1 cellular context compared by ENCODE assay signal in the genomic region with DNA sequence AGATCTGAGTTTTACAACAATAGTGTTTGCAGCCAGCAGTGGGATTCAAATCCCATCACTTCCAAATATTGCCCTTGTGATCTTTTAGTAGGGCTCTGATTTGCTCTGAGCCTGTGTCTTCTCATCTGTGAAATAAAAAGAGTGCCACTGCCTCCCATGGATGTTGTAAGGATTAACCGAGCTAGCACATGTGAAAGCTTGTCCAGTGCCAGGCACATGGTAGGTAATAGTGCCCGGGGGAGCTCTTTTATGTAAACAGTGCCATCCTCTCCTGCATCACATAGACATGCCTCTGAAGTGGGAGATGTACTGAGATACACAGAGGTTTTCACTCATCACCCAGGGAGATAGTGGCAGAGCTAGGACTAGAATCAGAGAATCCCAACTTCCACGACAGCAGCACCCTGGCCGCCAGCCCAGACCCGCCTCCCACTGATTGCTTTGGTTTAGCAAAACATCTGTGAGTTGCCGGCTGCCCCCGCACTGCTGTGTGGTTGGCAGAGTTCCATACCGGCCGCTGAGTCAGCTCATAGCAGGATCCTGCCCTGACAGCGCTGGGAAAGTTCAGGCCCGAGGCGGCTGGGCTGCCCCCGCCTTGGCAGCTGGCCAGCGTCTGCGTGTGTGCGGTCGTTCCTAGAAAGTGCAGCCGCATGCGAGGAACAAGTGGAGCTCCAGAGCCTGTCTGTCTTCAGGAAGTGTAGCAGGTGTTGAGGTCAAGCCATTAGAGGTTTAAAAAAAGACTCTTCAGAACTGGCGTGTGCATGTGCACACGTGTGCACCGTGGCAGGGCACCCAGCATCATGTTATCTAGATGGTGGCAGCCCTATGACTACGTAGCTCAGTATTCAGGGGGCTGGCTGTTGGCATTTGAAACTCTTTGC.
TF ChIP-seq lines count a peak whose summit lies in the region.

No MANE protein-coding gene starts in this region.

TF ChIP-seq in HepG2, 621 proteins besides CTCF, POLR2A, EP300 and RAD21 (continued from another document and continues in another):
- TF ChIP-seq, protein P1, sequence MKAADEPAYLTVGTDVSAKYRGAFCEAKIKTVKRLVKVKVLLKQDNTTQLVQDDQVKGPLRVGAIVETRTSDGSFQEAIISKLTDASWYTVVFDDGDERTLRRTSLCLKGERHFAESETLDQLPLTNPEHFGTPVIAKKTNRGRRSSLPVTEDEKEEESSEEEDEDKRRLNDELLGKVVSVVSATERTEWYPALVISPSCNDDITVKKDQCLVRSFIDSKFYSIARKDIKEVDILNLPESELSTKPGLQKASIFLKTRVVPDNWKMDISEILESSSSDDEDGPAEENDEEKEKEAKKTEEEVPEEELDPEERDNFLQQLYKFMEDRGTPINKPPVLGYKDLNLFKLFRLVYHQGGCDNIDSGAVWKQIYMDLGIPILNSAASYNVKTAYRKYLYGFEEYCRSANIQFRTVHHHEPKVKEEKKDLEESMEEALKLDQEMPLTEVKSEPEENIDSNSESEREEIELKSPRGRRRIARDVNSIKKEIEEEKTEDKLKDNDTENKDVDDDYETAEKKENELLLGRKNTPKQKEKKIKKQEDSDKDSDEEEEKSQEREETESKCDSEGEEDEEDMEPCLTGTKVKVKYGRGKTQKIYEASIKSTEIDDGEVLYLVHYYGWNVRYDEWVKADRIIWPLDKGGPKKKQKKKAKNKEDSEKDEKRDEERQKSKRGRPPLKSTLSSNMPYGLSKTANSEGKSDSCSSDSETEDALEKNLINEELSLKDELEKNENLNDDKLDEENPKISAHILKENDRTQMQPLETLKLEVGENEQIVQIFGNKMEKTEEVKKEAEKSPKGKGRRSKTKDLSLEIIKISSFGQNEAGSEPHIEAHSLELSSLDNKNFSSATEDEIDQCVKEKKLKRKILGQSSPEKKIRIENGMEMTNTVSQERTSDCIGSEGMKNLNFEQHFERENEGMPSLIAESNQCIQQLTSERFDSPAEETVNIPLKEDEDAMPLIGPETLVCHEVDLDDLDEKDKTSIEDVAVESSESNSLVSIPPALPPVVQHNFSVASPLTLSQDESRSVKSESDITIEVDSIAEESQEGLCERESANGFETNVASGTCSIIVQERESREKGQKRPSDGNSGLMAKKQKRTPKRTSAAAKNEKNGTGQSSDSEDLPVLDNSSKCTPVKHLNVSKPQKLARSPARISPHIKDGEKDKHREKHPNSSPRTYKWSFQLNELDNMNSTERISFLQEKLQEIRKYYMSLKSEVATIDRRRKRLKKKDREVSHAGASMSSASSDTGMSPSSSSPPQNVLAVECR (CRISPR knock-in tag; IDR thresholded peaks at IDR 0.05; ENCODE audit: borderline replicate concordance): peak; percentile 95
- TF ChIP-seq, protein P2, sequence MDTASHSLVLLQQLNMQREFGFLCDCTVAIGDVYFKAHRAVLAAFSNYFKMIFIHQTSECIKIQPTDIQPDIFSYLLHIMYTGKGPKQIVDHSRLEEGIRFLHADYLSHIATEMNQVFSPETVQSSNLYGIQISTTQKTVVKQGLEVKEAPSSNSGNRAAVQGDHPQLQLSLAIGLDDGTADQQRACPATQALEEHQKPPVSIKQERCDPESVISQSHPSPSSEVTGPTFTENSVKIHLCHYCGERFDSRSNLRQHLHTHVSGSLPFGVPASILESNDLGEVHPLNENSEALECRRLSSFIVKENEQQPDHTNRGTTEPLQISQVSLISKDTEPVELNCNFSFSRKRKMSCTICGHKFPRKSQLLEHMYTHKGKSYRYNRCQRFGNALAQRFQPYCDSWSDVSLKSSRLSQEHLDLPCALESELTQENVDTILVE (CRISPR knock-in tag; IDR thresholded peaks at IDR 0.05): peak; percentile 96
- TF ChIP-seq, protein P3, sequence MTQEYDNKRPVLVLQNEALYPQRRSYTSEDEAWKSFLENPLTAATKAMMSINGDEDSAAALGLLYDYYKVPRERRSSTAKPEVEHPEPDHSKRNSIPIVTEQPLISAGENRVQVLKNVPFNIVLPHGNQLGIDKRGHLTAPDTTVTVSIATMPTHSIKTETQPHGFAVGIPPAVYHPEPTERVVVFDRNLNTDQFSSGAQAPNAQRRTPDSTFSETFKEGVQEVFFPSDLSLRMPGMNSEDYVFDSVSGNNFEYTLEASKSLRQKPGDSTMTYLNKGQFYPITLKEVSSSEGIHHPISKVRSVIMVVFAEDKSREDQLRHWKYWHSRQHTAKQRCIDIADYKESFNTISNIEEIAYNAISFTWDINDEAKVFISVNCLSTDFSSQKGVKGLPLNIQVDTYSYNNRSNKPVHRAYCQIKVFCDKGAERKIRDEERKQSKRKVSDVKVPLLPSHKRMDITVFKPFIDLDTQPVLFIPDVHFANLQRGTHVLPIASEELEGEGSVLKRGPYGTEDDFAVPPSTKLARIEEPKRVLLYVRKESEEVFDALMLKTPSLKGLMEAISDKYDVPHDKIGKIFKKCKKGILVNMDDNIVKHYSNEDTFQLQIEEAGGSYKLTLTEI (CRISPR knock-in tag; conservative IDR thresholded peaks at IDR 0.05): no peak
- TF ChIP-seq NFKB2 (CRISPR knock-in tag; IDR thresholded peaks at IDR 0.05; ENCODE audit: borderline replicate concordance) (peak; percentile 73; the same call in 1 of the 2 replicates), RXRA (CRISPR knock-in tag; IDR thresholded peaks at IDR 0.05) (peak; percentile 99), FOSL2 (CRISPR knock-in tag; IDR thresholded peaks at IDR 0.05) (peak; percentile 97), KMT2B (CRISPR knock-in tag; IDR thresholded peaks at IDR 0.05) (peak; percentile 66), TCF7 (IDR thresholded peaks at IDR 0.05; ENCODE audit: low read depth) (peak; percentile 80), ZBTB38 (CRISPR knock-in tag; IDR thresholded peaks at IDR 0.05) (peak; percentile 82), HDAC2 (CRISPR knock-in tag; IDR thresholded peaks at IDR 0.05) (peak; percentile 89), ZNF878 (CRISPR knock-in tag; IDR thresholded peaks at IDR 0.05) (peak; percentile 80), ZNF335 (CRISPR knock-in tag; IDR thresholded peaks at IDR 0.05) (peak; percentile 69; the same call in 1 of the 2 replicates), ZFP36 (IDR thresholded peaks at IDR 0.05; ENCODE audit: borderline replicate concordance, low read depth, low read length, partially characterized antibody) (no peak), RARA (CRISPR knock-in tag; IDR thresholded peaks at IDR 0.05) (peak; percentile 100), TEAD3 (CRISPR knock-in tag; optimal IDR thresholded peaks at IDR 0.05; ENCODE audit: borderline replicate concordance) (peak; percentile 89), PHF21A (CRISPR knock-in tag; IDR thresholded peaks at IDR 0.05) (peak; percentile 93)
- TF ChIP-seq, protein P4, sequence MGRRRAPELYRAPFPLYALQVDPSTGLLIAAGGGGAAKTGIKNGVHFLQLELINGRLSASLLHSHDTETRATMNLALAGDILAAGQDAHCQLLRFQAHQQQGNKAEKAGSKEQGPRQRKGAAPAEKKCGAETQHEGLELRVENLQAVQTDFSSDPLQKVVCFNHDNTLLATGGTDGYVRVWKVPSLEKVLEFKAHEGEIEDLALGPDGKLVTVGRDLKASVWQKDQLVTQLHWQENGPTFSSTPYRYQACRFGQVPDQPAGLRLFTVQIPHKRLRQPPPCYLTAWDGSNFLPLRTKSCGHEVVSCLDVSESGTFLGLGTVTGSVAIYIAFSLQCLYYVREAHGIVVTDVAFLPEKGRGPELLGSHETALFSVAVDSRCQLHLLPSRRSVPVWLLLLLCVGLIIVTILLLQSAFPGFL (CRISPR knock-in tag; IDR thresholded peaks at IDR 0.05): no peak
- TF ChIP-seq, protein P5, sequence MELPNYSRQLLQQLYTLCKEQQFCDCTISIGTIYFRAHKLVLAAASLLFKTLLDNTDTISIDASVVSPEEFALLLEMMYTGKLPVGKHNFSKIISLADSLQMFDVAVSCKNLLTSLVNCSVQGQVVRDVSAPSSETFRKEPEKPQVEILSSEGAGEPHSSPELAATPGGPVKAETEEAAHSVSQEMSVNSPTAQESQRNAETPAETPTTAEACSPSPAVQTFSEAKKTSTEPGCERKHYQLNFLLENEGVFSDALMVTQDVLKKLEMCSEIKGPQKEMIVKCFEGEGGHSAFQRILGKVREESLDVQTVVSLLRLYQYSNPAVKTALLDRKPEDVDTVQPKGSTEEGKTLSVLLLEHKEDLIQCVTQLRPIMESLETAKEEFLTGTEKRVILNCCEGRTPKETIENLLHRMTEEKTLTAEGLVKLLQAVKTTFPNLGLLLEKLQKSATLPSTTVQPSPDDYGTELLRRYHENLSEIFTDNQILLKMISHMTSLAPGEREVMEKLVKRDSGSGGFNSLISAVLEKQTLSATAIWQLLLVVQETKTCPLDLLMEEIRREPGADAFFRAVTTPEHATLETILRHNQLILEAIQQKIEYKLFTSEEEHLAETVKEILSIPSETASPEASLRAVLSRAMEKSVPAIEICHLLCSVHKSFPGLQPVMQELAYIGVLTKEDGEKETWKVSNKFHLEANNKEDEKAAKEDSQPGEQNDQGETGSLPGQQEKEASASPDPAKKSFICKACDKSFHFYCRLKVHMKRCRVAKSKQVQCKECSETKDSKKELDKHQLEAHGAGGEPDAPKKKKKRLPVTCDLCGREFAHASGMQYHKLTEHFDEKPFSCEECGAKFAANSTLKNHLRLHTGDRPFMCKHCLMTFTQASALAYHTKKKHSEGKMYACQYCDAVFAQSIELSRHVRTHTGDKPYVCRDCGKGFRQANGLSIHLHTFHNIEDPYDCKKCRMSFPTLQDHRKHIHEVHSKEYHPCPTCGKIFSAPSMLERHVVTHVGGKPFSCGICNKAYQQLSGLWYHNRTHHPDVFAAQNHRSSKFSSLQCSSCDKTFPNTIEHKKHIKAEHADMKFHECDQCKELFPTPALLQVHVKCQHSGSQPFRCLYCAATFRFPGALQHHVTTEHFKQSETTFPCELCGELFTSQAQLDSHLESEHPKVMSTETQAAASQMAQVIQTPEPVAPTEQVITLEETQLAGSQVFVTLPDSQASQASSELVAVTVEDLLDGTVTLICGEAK (IDR thresholded peaks at IDR 0.05): no peak
- TF ChIP-seq, protein P5 (CRISPR knock-in tag; IDR thresholded peaks at IDR 0.05): peak; percentile 80; the same call in 1 of the 2 replicates
- TF ChIP-seq, protein P6, sequence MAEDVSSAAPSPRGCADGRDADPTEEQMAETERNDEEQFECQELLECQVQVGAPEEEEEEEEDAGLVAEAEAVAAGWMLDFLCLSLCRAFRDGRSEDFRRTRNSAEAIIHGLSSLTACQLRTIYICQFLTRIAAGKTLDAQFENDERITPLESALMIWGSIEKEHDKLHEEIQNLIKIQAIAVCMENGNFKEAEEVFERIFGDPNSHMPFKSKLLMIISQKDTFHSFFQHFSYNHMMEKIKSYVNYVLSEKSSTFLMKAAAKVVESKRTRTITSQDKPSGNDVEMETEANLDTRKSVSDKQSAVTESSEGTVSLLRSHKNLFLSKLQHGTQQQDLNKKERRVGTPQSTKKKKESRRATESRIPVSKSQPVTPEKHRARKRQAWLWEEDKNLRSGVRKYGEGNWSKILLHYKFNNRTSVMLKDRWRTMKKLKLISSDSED (CRISPR knock-in tag; IDR thresholded peaks at IDR 0.05): no peak
- TF ChIP-seq, protein P7, sequence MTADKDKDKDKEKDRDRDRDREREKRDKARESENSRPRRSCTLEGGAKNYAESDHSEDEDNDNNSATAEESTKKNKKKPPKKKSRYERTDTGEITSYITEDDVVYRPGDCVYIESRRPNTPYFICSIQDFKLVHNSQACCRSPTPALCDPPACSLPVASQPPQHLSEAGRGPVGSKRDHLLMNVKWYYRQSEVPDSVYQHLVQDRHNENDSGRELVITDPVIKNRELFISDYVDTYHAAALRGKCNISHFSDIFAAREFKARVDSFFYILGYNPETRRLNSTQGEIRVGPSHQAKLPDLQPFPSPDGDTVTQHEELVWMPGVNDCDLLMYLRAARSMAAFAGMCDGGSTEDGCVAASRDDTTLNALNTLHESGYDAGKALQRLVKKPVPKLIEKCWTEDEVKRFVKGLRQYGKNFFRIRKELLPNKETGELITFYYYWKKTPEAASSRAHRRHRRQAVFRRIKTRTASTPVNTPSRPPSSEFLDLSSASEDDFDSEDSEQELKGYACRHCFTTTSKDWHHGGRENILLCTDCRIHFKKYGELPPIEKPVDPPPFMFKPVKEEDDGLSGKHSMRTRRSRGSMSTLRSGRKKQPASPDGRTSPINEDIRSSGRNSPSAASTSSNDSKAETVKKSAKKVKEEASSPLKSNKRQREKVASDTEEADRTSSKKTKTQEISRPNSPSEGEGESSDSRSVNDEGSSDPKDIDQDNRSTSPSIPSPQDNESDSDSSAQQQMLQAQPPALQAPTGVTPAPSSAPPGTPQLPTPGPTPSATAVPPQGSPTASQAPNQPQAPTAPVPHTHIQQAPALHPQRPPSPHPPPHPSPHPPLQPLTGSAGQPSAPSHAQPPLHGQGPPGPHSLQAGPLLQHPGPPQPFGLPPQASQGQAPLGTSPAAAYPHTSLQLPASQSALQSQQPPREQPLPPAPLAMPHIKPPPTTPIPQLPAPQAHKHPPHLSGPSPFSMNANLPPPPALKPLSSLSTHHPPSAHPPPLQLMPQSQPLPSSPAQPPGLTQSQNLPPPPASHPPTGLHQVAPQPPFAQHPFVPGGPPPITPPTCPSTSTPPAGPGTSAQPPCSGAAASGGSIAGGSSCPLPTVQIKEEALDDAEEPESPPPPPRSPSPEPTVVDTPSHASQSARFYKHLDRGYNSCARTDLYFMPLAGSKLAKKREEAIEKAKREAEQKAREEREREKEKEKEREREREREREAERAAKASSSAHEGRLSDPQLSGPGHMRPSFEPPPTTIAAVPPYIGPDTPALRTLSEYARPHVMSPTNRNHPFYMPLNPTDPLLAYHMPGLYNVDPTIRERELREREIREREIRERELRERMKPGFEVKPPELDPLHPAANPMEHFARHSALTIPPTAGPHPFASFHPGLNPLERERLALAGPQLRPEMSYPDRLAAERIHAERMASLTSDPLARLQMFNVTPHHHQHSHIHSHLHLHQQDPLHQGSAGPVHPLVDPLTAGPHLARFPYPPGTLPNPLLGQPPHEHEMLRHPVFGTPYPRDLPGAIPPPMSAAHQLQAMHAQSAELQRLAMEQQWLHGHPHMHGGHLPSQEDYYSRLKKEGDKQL (CRISPR knock-in tag; IDR thresholded peaks at IDR 0.05; ENCODE audit: low read depth): peak; percentile 76
